Comparison of ENCODE assay signal across 11 cellular contexts in the genomic region with DNA sequence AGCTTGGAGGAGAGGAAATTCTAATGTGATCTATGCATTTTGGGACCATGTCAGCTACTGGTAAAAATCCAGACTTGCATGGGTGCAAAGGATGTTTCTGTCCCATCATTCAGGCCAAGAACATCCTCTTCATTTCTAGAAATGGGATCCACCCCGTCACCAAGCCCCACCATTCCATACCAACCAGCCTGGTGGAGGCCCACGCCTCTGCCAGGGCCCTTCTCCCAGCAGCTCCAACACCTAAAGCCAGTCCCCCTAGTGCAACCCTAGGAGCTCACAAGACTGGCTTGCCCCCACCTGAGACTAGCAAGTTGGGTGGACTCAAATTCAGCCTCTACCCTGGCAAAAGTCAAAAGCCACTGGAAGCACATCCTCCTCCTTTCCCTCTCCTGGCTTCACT. TPM values are rescaled to one million over a fixed set of nuclear protein-coding genes. Genes with fewer than 3 reads are reported as not detected.
A peak's percentile ranks its signal among the peaks of the same experiment; 100 is the strongest.
DNase-seq lines count a peak whose midpoint lies in the region; ATAC-seq, FAIRE-seq and TF ChIP-seq lines count a peak whose summit lies in the region.
"Had no signal": no experiment of that assay in that cellular context is flagged by ENCODE, and none has a peak within 500 bp of the region (broad histone marks: within the 10 kb centered on the region; RNA-seq: fewer than 3 reads in every experiment).

No MANE protein-coding gene starts in this region.

- H3K79me2 ChIP-seq in hepatocyte = peaks cover 63% of the 10 kb centered on the region

- POLR2A ChIA-PET in WTC11 (lab: Charles Lee) = interaction anchor here (0.5 kb wide), 1 partner anchor 43 kb away, joined by 3 read pairs; no protein-coding TSS in a partner anchor

- peaks cover 53% of the 10 kb centered on the region for H4K20me1 ChIP-seq in hepatocyte (ENCODE audit: insufficient read depth, poor library complexity, severe bottlenecking)

- peak overlapping the region; percentile 98 for H3K9ac ChIP-seq in skeletal muscle satellite cell (ENCODE audit: low read depth, low read length)

- no peak overlapping the region for H2AFZ ChIP-seq in hepatocyte

- peak overlapping the region; percentile 82 for H3K4me2 ChIP-seq in hepatocyte
- peak overlapping the region; percentile 86 for H3K4me2 ChIP-seq in skeletal muscle satellite cell (ENCODE audit: low read length)

- no peak for DNase-seq in H7
- DNase-seq in WTC11 (ENCODE audit: low spot score) = no peak
- no peak for DNase-seq in hepatocyte (ENCODE audit: low spot score)
- DNase-seq in cerebellar nuclear complex (lab: John Stamatoyannopoulos, UW) = no peak
- DNase-seq in D721Med (ENCODE audit: insufficient read length, low spot score) = no peak
- DNase-seq in NOMO-1 (lab: John Stamatoyannopoulos, UW; ENCODE audit: unreplicated experiment in 2 of 2) = no peak
- no peak for DNase-seq in GOT3 (lab: John Stamatoyannopoulos, UW)
- DNase-seq: activated CD4-positive, CD25-positive, alpha-beta regulatory T cell; kidney glomerular epithelial cell had no signal

- peaks cover 3% of the 10 kb centered on the region; the same call in 1 of the 2 replicates for H3K36me3 Mint-ChIP-seq in WTC11

- H3K4me1 ChIP-seq in hepatocyte (ENCODE audit: insufficient read depth) (peaks cover 31% of the 10 kb centered on the region), skeletal muscle satellite cell (ENCODE audit: control insufficient read depth, insufficient read depth, low read length) (peaks cover 35% of the 10 kb centered on the region)

- TF ChIP-seq CTCF in WTC11 (IDR thresholded peaks at IDR 0.05) = no peak
- TF ChIP-seq CTCF in hepatocyte (IDR thresholded peaks at IDR 0.05; ENCODE audit: poor library complexity) = no peak
- TF ChIP-seq CTCF in D721Med (IDR thresholded peaks at IDR 0.05; ENCODE audit: insufficient read depth, missing control alignments) = no peak

- H3K9me3 Mint-ChIP-seq in WTC11 = no peaks in the 10 kb centered on the region

- H3K27ac Mint-ChIP-seq in WTC11 = no peak overlapping the region

- no peak for ATAC-seq in WTC11

- no peaks in the 10 kb centered on the region for H3K36me3 ChIP-seq in H7 (replicated peaks; ENCODE audit: control insufficient read depth, insufficient read depth, low read length)
- H3K36me3 ChIP-seq in hepatocyte (replicated peaks; ENCODE audit: insufficient read depth, low read depth) = no peaks in the 10 kb centered on the region
- H3K36me3 ChIP-seq in skeletal muscle satellite cell (ENCODE audit: insufficient read depth, low read length) = no peaks in the 10 kb centered on the region

- no peak overlapping the region for H3K27ac ChIP-seq in hepatocyte

- 81% methylated on average over 2 of the region's 2 CpGs for whole genome bisulfite sequencing in hepatocyte (ENCODE audit: low lambda C conversion rate, missing lambda C conversion rate)

- peaks cover 63% of the 10 kb centered on the region for H3K4me1 Mint-ChIP-seq in WTC11

- peak overlapping the region; percentile 20; the same call in 1 of the 2 replicates for H3K4me3 ChIP-seq in H7 (ENCODE audit: insufficient read depth, low read depth, low read length)
- peak overlapping the region; percentile 60 for H3K4me3 ChIP-seq in hepatocyte
- H3K4me3 ChIP-seq in skeletal muscle satellite cell (ENCODE audit: low read length) = peak overlapping the region; percentile 96

- peak overlapping the region; percentile 87 for H3K4me3 Mint-ChIP-seq in WTC11

- H3K9me3 ChIP-seq in hepatocyte (ENCODE audit: low read depth) (no peaks in the 10 kb centered on the region), skeletal muscle satellite cell (replicated peaks; ENCODE audit: low read length) (no peaks in the 10 kb centered on the region)

- no peaks in the 10 kb centered on the region for H3K27me3 Mint-ChIP-seq in WTC11 (ENCODE audit: low read depth)

- H3K27me3 ChIP-seq in H7 (ENCODE audit: control insufficient read depth, insufficient read depth, low read length) = no peaks in the 10 kb centered on the region
- no peaks in the 10 kb centered on the region for H3K27me3 ChIP-seq in hepatocyte
- no peaks in the 10 kb centered on the region for H3K27me3 ChIP-seq in skeletal muscle satellite cell (ENCODE audit: control insufficient read depth, insufficient read depth, low read length)

- H3K9me2 ChIP-seq in hepatocyte (replicated peaks; ENCODE audit: insufficient read depth) = no peaks in the 10 kb centered on the region

- no peak for FAIRE-seq in D721Med (lab: Jason Lieb, UNC)

- CTCF ChIA-PET in WTC11 (lab: Charles Lee) = interaction anchor here (1.1 to 1.8 kb wide), 4 partner anchors 31 to 112 kb away, joined by 3 to 8 read pairs (median 6); no protein-coding TSS in a partner anchor

TF ChIP-seq in WTC11, 78 proteins besides CTCF, POLR2A, EP300 and RAD21:
- TF ChIP-seq SP1 (CRISPR knock-in tag; conservative IDR thresholded peaks at IDR 0.05) (no peak), GTF2I (CRISPR knock-in tag; conservative IDR thresholded peaks at IDR 0.05) (no peak), ZNF416 (CRISPR knock-in tag; IDR thresholded peaks at IDR 0.05) (no peak), FOXP1 (CRISPR knock-in tag; IDR thresholded peaks at IDR 0.05; ENCODE audit: borderline replicate concordance) (no peak), ZNF121 (CRISPR knock-in tag; IDR thresholded peaks at IDR 0.05) (no peak)
- TF ChIP-seq, protein P1, sequence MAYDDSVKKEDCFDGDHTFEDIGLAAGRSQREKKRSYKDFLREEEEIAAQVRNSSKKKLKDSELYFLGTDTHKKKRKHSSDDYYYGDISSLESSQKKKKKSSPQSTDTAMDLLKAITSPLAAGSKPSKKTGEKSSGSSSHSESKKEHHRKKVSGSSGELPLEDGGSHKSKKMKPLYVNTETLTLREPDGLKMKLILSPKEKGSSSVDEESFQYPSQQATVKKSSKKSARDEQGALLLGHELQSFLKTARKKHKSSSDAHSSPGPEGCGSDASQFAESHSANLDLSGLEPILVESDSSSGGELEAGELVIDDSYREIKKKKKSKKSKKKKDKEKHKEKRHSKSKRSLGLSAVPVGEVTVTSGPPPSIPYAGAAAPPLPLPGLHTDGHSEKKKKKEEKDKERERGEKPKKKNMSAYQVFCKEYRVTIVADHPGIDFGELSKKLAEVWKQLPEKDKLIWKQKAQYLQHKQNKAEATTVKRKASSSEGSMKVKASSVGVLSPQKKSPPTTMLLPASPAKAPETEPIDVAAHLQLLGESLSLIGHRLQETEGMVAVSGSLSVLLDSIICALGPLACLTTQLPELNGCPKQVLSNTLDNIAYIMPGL (CRISPR knock-in tag; IDR thresholded peaks at IDR 0.05) = no peak

RNA-seq across cellular contexts. Expression of gene ARHGEF11, which starts 1.9 kb away (rescaled TPM):
- total RNA-seq in H7 (2014; rRNA removed; shearing (Covaris generic)) = 44.7 and 46.0 TPM in 2 replicates
- total RNA-seq in WTC11 (2021) (31.8 to 38.1 TPM (median 32.8 TPM) in 3 replicates), hepatocyte (26.9 and 28.3 TPM in 2 replicates)
- 25.0 and 31.1 TPM in 2 replicates for polyA plus RNA-seq in hepatocyte
- total RNA-seq in skeletal muscle satellite cell (2012; rRNA removed) = 17.0 and 24.8 TPM in 2 replicates

RNA-seq across cellular contexts. Expression of gene ETV3L, which starts 55.9 kb away (rescaled TPM):
- 0.74 and 1.1 TPM in 2 replicates for total RNA-seq in H7 (2014; rRNA removed; shearing (Covaris generic))
- 0.13 to 0.30 TPM (median 0.25 TPM) in 3 replicates for total RNA-seq in WTC11 (2021)
- total RNA-seq in hepatocyte = not detected in 2 replicates
- polyA plus RNA-seq in hepatocyte = not detected in 2 replicates
- not detected in 2 replicates for total RNA-seq in skeletal muscle satellite cell (2012; rRNA removed)
- total RNA-seq: HT1080 had no signal

Comparison
In these comparisons a context has a peak if more than half of its experiments do, and no peak if none do; other contexts are left out.
1. H3K4me3 ChIP-seq: peak in every context shown above with its lines; median percentile 96 in skeletal muscle satellite cell; 60 in hepatocyte; 20 in H7.